ENCODE assay signal across 1 cellular context in the genomic region with DNA sequence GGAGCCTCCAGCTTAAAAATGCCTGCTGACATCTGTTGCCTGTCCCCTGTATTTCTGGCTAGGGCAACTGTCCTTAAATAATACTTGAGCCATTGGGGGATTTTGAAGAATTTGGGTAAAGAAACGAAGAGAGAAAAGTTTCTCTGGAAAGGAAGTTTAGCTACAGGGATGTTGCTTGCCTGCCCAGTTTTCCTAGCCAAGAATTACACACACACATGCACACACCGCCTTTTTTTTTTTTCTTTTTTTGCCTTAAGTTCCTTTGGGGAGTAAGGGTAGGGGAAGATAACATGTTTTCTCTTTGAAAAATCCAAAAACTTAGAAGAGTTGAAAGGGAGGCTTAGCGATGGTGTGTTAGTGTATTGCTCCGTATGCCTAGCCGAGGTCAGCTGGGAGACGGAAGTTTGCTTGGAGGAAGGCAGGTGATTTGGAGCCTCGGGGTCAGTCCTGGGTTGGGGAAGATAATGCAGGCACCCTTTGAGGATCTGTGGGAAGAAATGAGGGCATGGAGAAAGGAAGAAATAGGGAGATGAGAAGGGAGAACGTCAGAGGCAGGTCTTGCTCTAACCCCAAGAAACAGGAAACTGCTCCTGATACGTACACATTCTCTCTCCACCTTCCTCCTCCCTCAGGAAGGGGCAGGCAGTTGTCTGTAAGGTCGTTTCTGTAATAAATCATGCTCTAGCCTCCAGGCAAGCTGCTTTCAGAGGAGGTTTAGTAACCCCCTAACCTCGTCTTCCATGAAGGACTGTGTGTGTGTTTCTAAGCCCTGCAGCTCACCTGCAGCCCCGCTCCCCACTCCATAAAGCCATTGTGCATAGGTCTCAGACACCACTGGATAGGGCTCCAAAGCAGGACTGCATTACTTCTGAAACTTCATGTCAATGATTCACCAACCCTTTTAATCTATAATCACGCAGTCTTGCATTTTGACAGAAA.
TF ChIP-seq lines count a peak whose summit lies in the region.

No MANE protein-coding gene starts in this region.

TF ChIP-seq in endothelial cell of umbilical vein, 7 proteins besides CTCF, POLR2A, EP300 and RAD21 (continued from another document):
- TF ChIP-seq MAX (IDR thresholded peaks at IDR 0.05; ENCODE audit: insufficient read depth, insufficient read length) (no peak), POLR2AphosphoS5 (IDR thresholded peaks at IDR 0.05; ENCODE audit: insufficient read depth, low read depth, low read length) (no peak), GATA2 (IDR thresholded peaks at IDR 0.05; ENCODE audit: insufficient read depth, insufficient read length, low read depth, low read length) (no peak), EZH2 (IDR thresholded peaks at IDR 0.05; ENCODE audit: borderline replicate concordance, low read depth, low read length, severe bottlenecking) (no peak)
